In genomic region chr7:151687523-151688235, GRCh38 we compare ENCODE assay signal across 9 cellular contexts.
DNase-seq lines count a peak whose midpoint lies in the region; ATAC-seq, FAIRE-seq and TF ChIP-seq lines count a peak whose summit lies in the region.
"Had no signal": no experiment of that assay in that cellular context is flagged by ENCODE, and none has a peak within 500 bp of the region (broad histone marks: within the 10 kb centered on the region; RNA-seq: fewer than 3 reads in every experiment).

No MANE protein-coding gene starts in this region.

- WGBS in body of pancreas, 2 donors = 54 to 75% methylated on average over 14 to 16 of the region's 16 CpGs

- peak overlapping the region; percentile 27 to 70 (median 59) for H3K27ac ChIP-seq in body of pancreas

- no peaks in the 10 kb centered on the region for H3K27me3 ChIP-seq in body of pancreas

- TF ChIP-seq CTCF in body of pancreas (IDR thresholded peaks at IDR 0.05) = no peak

- peak in 1 of 3 donors; percentile 14 for TF ChIP-seq POLR2A in body of pancreas (IDR thresholded peaks at IDR 0.05)
- no peak for TF ChIP-seq POLR2A in GM12892 (IDR thresholded peaks at IDR 0.05; ENCODE audit: low read depth, low read length)

- H3K9me3 ChIP-seq in body of pancreas = no peaks in the 10 kb centered on the region

- intact Hi-C loops in body of pancreas (cut with DNase I) = no loop called here

- H3K36me3 ChIP-seq in body of pancreas (replicated peaks in 1 of 2; ENCODE audit: insufficient read depth in 1 of 2, low read depth in 2 of 2) = no peaks in the 10 kb centered on the region

- ATAC-seq in body of pancreas (peak; percentile 75), GM19467 (IDR thresholded peaks at IDR 0.05; ENCODE audit: unreplicated experiment) (no peak)

- H3K4me1 ChIP-seq in body of pancreas = peaks cover 27% of the 10 kb centered on the region

- FAIRE-seq in GM12892 (lab: Jason Lieb, UNC) = no peak

- DNase-seq in HK-2 (ENCODE audit: unreplicated experiment) = peak; percentile 97
- DNase-seq in body of pancreas = peak; percentile 57 to 73 (median 64)
- peak; percentile 98 for DNase-seq in iris pigment epithelial cell (ENCODE audit: low read depth)
- DNase-seq in stromal cell of bone marrow (ENCODE audit: low read depth) = peak; percentile 81
- no peak for DNase-seq in CD1c-positive myeloid dendritic cell (ENCODE audit: extremely low spot score)
- no peak for DNase-seq in NCI-H345 (lab: John Stamatoyannopoulos, UW)
- no peak for DNase-seq in GM12892 (ENCODE audit: insufficient read length)
- DNase-seq: activated CD4-positive, CD25-positive, alpha-beta regulatory T cell had no signal

- H3K4me3 ChIP-seq in body of pancreas = no peak overlapping the region

Comparison
In these comparisons a context has a peak if more than half of its experiments do, and no peak if none do; other contexts are left out.
1. DNase-seq: peak in HK-2 (single experiment), body of pancreas (4 of 4), iris pigment epithelial cell (single experiment) and stromal cell of bone marrow (single experiment); none in CD1c-positive myeloid dendritic cell (single experiment), NCI-H345 (single experiment) and GM12892 (single experiment).